In the genomic region with DNA sequence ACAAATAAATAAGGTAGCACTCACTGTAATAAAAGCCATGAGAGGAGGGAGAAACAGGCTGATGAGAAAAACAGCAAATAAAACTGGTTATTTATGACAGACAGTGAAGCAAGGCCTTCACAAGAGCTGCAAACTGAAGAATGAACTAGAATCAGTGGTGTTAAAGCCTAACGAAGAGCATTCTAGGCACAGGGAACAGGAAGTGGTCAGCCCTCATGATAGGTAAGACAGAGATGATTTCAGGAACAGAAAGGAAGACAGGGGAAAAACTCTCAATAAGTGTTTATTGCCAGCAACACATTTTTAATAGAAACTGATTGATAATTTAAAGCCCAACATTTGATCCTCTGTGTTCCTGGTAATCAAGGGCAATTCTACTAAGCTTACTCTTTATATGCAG, we compare ENCODE assay signal across 17 cellular contexts.
A peak's percentile ranks its signal among the peaks of the same experiment; 100 is the strongest.
DNase-seq lines count a peak whose midpoint lies in the region; ATAC-seq and TF ChIP-seq lines count a peak whose summit lies in the region.
"Had no signal": no experiment of that assay in that cellular context is flagged by ENCODE, and none has a peak within 500 bp of the region (broad histone marks: within the 10 kb centered on the region; RNA-seq: fewer than 3 reads in every experiment).

No MANE protein-coding gene starts in this region.

- peak; percentile 75 for ATAC-seq in GM18511 (IDR thresholded peaks at IDR 0.05; ENCODE audit: unreplicated experiment)
- ATAC-seq in GM21423 (IDR thresholded peaks at IDR 0.05; ENCODE audit: unreplicated experiment) = peak; percentile 78
- peak; percentile 44 for ATAC-seq in HG02981 (IDR thresholded peaks at IDR 0.05; ENCODE audit: unreplicated experiment)
- ATAC-seq in GM19455 (IDR thresholded peaks at IDR 0.05; ENCODE audit: unreplicated experiment) = no peak
- ATAC-seq: natural killer cell treated with Interleukin-12 subunit alpha and Interleukin-12 subunit beta and Interleukin-15 and Interleukin-18, amount 100 ng/mL, for 72 hours had no signal

- no peak overlapping the region for H3K4me3 ChIP-seq in coronary artery
- H3K4me3 ChIP-seq: Peyer's patch, right atrium auricular region, stomach had no signal

- no peak for TF ChIP-seq CTCF in GM10266 (IDR thresholded peaks at IDR 0.05; ENCODE audit: control insufficient read depth, insufficient read depth, low read depth, missing control alignments)
- TF ChIP-seq CTCF in GM13977 (IDR thresholded peaks at IDR 0.05; ENCODE audit: extremely low read depth, insufficient read depth, missing control alignments) = no peak
- TF ChIP-seq CTCF in coronary artery (IDR thresholded peaks at IDR 0.05) = no peak

- DNase-seq in MV-4-11 (lab: John Stamatoyannopoulos, UW) (peak; percentile 1), GM10266 (ENCODE audit: extremely low spot score) (no peak), GM13977 (ENCODE audit: low spot score) (no peak), coronary artery (ENCODE audit: low spot score) (no peak)
- DNase-seq: activated CD4-positive, alpha-beta memory T cell treated with anti-CD3 and anti-CD28 coated beads for 36 hours; activated effector memory CD4-positive, alpha-beta T cell treated with anti-CD3 and anti-CD28 coated beads, Interleukin-2, amount 50 U/mL, for 16 hours; left colon; NCI-H2107; Peyer's patch; stimulated activated CD4-positive, alpha-beta T cell treated with anti-CD3 and anti-CD28 coated beads, Interleukin-4, amount 100 ng/mL, for 24 hours; stomach had no signal

- in situ Hi-C loops in GM13977 (cut with MboI; ENCODE audit: low pct_unique_long_range_greater_than_20kb, low sequenced_read_pairs, unreplicated experiment) = loop anchor here (25.0 kb wide), 1 partner anchor 523 kb away; no protein-coding TSS in a partner anchor

- H3K27ac ChIP-seq in coronary artery = no peak overlapping the region
- H3K27ac ChIP-seq: Peyer's patch, right atrium auricular region, stomach had no signal
